In genomic region chr3:66479532-66479947, GRCh38 we compare ENCODE assay signal across 11 cellular contexts. TPM values are rescaled to one million over a fixed set of nuclear protein-coding genes. Genes with fewer than 3 reads are reported as not detected.
DNase-seq lines count a peak whose midpoint lies in the region; ATAC-seq and TF ChIP-seq lines count a peak whose summit lies in the region.
"Had no signal": no experiment of that assay in that cellular context is flagged by ENCODE, and none has a peak within 500 bp of the region (broad histone marks: within the 10 kb centered on the region; RNA-seq: fewer than 3 reads in every experiment).

No MANE protein-coding gene starts in this region.

- no peak for DNase-seq in GM23338 (ENCODE audit: low spot score)
- no peak for DNase-seq in WTC11 (ENCODE audit: low spot score)
- DNase-seq in head of caudate nucleus = no peak
- DNase-seq in osteocyte (ENCODE audit: extremely low spot score, unreplicated experiment) = no peak
- DNase-seq: nucleus accumbens; stimulated activated CD4-positive, alpha-beta T cell treated with anti-CD3 and anti-CD28 coated beads, Interleukin-4, amount 100 ng/mL, for 24 hours had no signal

- H3K27ac Mint-ChIP-seq in GM23338 (peak overlapping the region; percentile 85; the same call in 1 of the 2 replicates), WTC11 (peak overlapping the region; percentile 48), osteocyte (ENCODE audit: unreplicated experiment) (no peak overlapping the region)

- CTCF ChIA-PET in WTC11 (lab: Charles Lee) = interaction anchor here (1.3 kb wide), 1 partner anchor 72 kb away, joined by 4 read pairs; no protein-coding TSS in a partner anchor

- peak overlapping the region; percentile 43 for H3K4me3 ChIP-seq in GM23338
- no peak overlapping the region for H3K4me3 ChIP-seq in rectal smooth muscle tissue (ENCODE audit: low read length)
- H3K4me3 ChIP-seq: thoracic aorta had no signal

- ATAC-seq in GM18519 (IDR thresholded peaks at IDR 0.05; ENCODE audit: low FRiP score, unreplicated experiment) (peak; percentile 58), GM23338 (no peak), WTC11 (no peak), GM21367 (IDR thresholded peaks at IDR 0.05; ENCODE audit: unreplicated experiment) (no peak)
- ATAC-seq: HCT116 had no signal

- no peak overlapping the region for H3K27ac ChIP-seq in GM23338 (ENCODE audit: low read depth)
- H3K27ac ChIP-seq in rectal smooth muscle tissue (ENCODE audit: low read depth, low read length) = peak overlapping the region; percentile 69

- H3K27me3 ChIP-seq in GM23338 (ENCODE audit: insufficient read depth) (no peaks in the 10 kb centered on the region), rectal smooth muscle tissue (ENCODE audit: control insufficient read depth, insufficient read depth, low read length) (no peaks in the 10 kb centered on the region)

- H3K9me2 ChIP-seq in GM23338 (ENCODE audit: insufficient read depth) = no peaks in the 10 kb centered on the region

- peak overlapping the region; percentile 76 for H3K4me2 ChIP-seq in GM23338

- no peak overlapping the region for H2AFZ ChIP-seq in GM23338

- intact Hi-C loops in head of caudate nucleus (cut with DNase I) = no loop called here

- H3K4me3 Mint-ChIP-seq in GM23338 (peak overlapping the region; percentile 44; the same call in 2 of the 3 replicates), WTC11 (peak overlapping the region; percentile 42), osteocyte (ENCODE audit: unreplicated experiment) (no peak overlapping the region)

- H3K4me1 ChIP-seq in GM23338 (ENCODE audit: insufficient read depth) (peaks cover 100% of the 10 kb centered on the region), rectal smooth muscle tissue (ENCODE audit: control insufficient read depth, insufficient read depth, low read length) (peaks cover 85% of the 10 kb centered on the region)

- H3K27me3 Mint-ChIP-seq in GM23338 (ENCODE audit: insufficient read depth, low read depth, poor library complexity) (peaks cover 4% of the 10 kb centered on the region), WTC11 (ENCODE audit: low read depth) (no peaks in the 10 kb centered on the region), osteocyte (ENCODE audit: unreplicated experiment) (no peaks in the 10 kb centered on the region)

- peaks cover 69% of the 10 kb centered on the region for H4K20me1 ChIP-seq in GM23338 (replicated peaks; ENCODE audit: insufficient read depth)

- POLR2A ChIA-PET in WTC11 (lab: Charles Lee) = no interaction called here

- 0 out of 2 replicates have a peak, but pooled peaks cover 4% of the 10 kb centered on the region for H3F3A ChIP-seq in GM23338 (replicated peaks; ENCODE audit: low read depth)

- H3K79me2 ChIP-seq in GM23338 (replicated peaks; ENCODE audit: insufficient read depth) = peaks cover 100% of the 10 kb centered on the region

- no peak overlapping the region for H3K9ac ChIP-seq in rectal smooth muscle tissue (ENCODE audit: low read length)

- H3K36me3 ChIP-seq in GM23338 (ENCODE audit: insufficient read depth) (no peaks in the 10 kb centered on the region), rectal smooth muscle tissue (ENCODE audit: control insufficient read depth, insufficient read depth, low read length) (no peaks in the 10 kb centered on the region)
- H3K36me3 ChIP-seq: thoracic aorta had no signal

- H3K4me1 Mint-ChIP-seq in GM23338 (peaks cover 18% of the 10 kb centered on the region), WTC11 (peaks cover 19% of the 10 kb centered on the region), osteocyte (ENCODE audit: unreplicated experiment) (peaks cover 39% of the 10 kb centered on the region)

- TF ChIP-seq CTCF in GM23338 (conservative IDR thresholded peaks at IDR 0.05; ENCODE audit: low read depth in 2 of 2) (no peak), WTC11 (IDR thresholded peaks at IDR 0.05) (no peak), osteocyte (IDR thresholded peaks at IDR 0.05) (no peak)

- H3K9me3 Mint-ChIP-seq in GM23338 (no peaks in the 10 kb centered on the region), WTC11 (no peaks in the 10 kb centered on the region), osteocyte (ENCODE audit: unreplicated experiment) (no peaks in the 10 kb centered on the region)

- H3K36me3 Mint-ChIP-seq in GM23338 (ENCODE audit: low read depth) = peaks cover 3% of the 10 kb centered on the region; the same call in 1 of the 3 replicates
- H3K36me3 Mint-ChIP-seq in WTC11 = no peaks in the 10 kb centered on the region
- H3K36me3 Mint-ChIP-seq in osteocyte (ENCODE audit: unreplicated experiment) = peaks cover 3% of the 10 kb centered on the region

TF ChIP-seq in GM23338, 12 proteins besides CTCF, POLR2A, EP300 and RAD21 (continues in another document):
- TF ChIP-seq ZNF114 (CRISPR knock-in tag; IDR thresholded peaks at IDR 0.05) = no peak
- TF ChIP-seq ZNF331 (CRISPR knock-in tag; IDR thresholded peaks at IDR 0.05; ENCODE audit: low read depth) = no peak

TF ChIP-seq in WTC11, 78 proteins besides CTCF, POLR2A, EP300 and RAD21:
- no peak for TF ChIP-seq ZNF317 (CRISPR knock-in tag; IDR thresholded peaks at IDR 0.05; ENCODE audit: borderline replicate concordance, low read depth)

RNA-seq across cellular contexts. Expression of gene LRIG1, which starts 21.3 kb away (rescaled TPM):
- 116 and 134 TPM in 2 replicates for total RNA-seq in GM23338 (2014; rRNA removed; shearing (Covaris generic))
- polyA plus RNA-seq in GM23338 (2016; fragmentation: Nextera tagmentation; extraction: Ambion mirVana) = 39.9 and 40.0 TPM in 2 replicates
- total RNA-seq in WTC11 (2021) (105 to 109 TPM (median 108 TPM) in 3 replicates), osteocyte (60.8 and 64.2 TPM in 2 replicates)
